16 cellular contexts compared by ENCODE assay signal in the genomic region with DNA sequence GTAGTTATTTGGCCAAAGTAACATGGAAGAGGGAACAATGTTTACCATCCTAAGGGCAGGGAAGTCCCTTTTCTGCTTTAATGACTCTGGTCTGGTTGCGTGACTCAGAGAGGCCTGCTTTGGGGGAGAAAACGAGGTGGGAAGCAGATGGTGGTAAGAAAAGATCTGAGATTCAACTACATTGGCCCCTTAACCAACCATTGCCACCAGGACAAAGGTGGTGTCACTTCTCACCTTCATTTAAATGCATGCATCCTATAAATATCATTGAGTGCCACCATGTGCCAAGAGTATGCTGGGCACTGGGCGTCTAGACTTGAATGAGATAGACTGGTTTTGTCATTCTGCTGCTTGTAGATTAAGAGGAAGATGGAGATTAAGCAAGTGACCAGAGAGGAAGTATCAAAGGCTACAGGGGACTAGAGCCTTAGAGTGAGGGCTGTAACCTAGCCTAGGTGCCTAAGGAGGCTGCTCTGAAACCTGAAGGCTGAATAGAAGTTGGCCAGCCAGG. TPM values are rescaled to one million over a fixed set of nuclear protein-coding genes. Genes with fewer than 3 reads are reported as not detected.
DNase-seq lines count a peak whose midpoint lies in the region; ATAC-seq, FAIRE-seq and TF ChIP-seq lines count a peak whose summit lies in the region.
"Had no signal": no experiment of that assay in that cellular context is flagged by ENCODE, and none has a peak within 500 bp of the region (broad histone marks: within the 10 kb centered on the region; RNA-seq: fewer than 3 reads in every experiment).

No MANE protein-coding gene starts in this region.

- peaks cover under 1% of the 10 kb centered on the region; the same call in 1 of the 2 replicates for H3K36me3 ChIP-seq in OCI-LY1 (ENCODE audit: insufficient read depth, low read length)
- no peaks in the 10 kb centered on the region for H3K36me3 ChIP-seq in GM12878 (ENCODE audit: control insufficient read depth in 2 of 2, insufficient read depth in 2 of 2, low read length in 1 of 2)
- H3K36me3 ChIP-seq: ascending aorta, heart left ventricle had no signal

- H3K4me1 ChIP-seq in OCI-LY1 (ENCODE audit: insufficient read depth, low read length, severe bottlenecking) (peaks cover 81% of the 10 kb centered on the region), GM12878 (ENCODE audit: control insufficient read depth, insufficient read depth, low read length) (peaks cover 59% of the 10 kb centered on the region)
- H3K4me1 ChIP-seq: psoas muscle had no signal

- BruUV-seq in GM12878 (replicated peaks; lab: Mats Ljungman, UMichigan): no TSS peak

- H3K9ac ChIP-seq in OCI-LY1 (ENCODE audit: low read length) (peak overlapping the region; percentile 55), GM12878 (ENCODE audit: control insufficient read depth, insufficient read depth, low read length) (peak overlapping the region; percentile 56)

- 0% methylated on average over 3 of the region's 3 CpGs for WGBS in GM12878 (ENCODE audit: insufficient coverage, insufficient replicate concordance, low lambda C conversion rate, missing lambda C conversion rate)

- H3K9me2 ChIP-seq in OCI-LY1 (ENCODE audit: low read depth, low read length): no peaks in the 10 kb centered on the region

- RAD21 ChIA-PET in GM12878 (lab: Charles Lee; ENCODE audit: unreplicated experiment): interaction anchor here (0.9 to 12.7 kb wide), 15 partner anchors 15 to 142 kb away, joined by 3 to 232 read pairs (median 15); no protein-coding TSS in a partner anchor

- peaks cover 3% of the 10 kb centered on the region for H3K9me3 Mint-ChIP-seq in activated CD4-positive, alpha-beta T cell treated with anti-CD3 and anti-CD28 coated beads, Interleukin-2, amount 10 ng/mL, durations not matched to agents 7 days and 5 days
- H3K9me3 Mint-ChIP-seq in stimulated activated memory B cell treated with anti-CD40 and anti-IgM and Interleukin-4, amounts not matched to agents 10 μg/mL and 1 μg/mL and 100 μg/mL, for 72 hours: no peaks in the 10 kb centered on the region
- H3K9me3 Mint-ChIP-seq: memory B cell had no signal

- in situ Hi-C loops in GM12878 (cut with MboI): no loop called here

- no peaks in the 10 kb centered on the region for H3K27me3 Mint-ChIP-seq in activated CD4-positive, alpha-beta T cell treated with anti-CD3 and anti-CD28 coated beads, Interleukin-2, amount 10 ng/mL, durations not matched to agents 7 days and 5 days
- H3K27me3 Mint-ChIP-seq in stimulated activated memory B cell treated with anti-CD40 and anti-IgM and Interleukin-4, amounts not matched to agents 10 μg/mL and 1 μg/mL and 100 μg/mL, for 72 hours: peaks cover 28% of the 10 kb centered on the region

- H4K20me1 ChIP-seq in OCI-LY1 (ENCODE audit: insufficient read depth, low read length) (no peaks in the 10 kb centered on the region), GM12878 (ENCODE audit: control insufficient read depth, insufficient read depth) (no peaks in the 10 kb centered on the region)

- H3K27me3 ChIP-seq in OCI-LY1 (ENCODE audit: insufficient read depth, low read length) (no peaks in the 10 kb centered on the region), GM12878 (replicated peaks in 1 of 2; ENCODE audit: control insufficient read depth in 2 of 2, insufficient read depth in 2 of 2, low read length in 1 of 2) (no peaks in the 10 kb centered on the region)
- H3K27me3 ChIP-seq: ascending aorta had no signal

- TF ChIP-seq EP300 in GM12878 (IDR thresholded peaks at IDR 0.05; ENCODE audit: borderline replicate concordance in 1 of 2, control insufficient read depth in 1 of 2, low read depth in 2 of 2, low read length in 2 of 2): peak; percentile 64 to 71; a peak in 2 of 4 replicates

- FAIRE-seq in GM12878 (lab: Jason Lieb, UNC): no peak
- FAIRE-seq: endometrium had no signal

- H3K4me3 ChIP-seq in OCI-LY1 (ENCODE audit: low read depth, low read length, poor library complexity, severe bottlenecking) (peak overlapping the region; percentile 31), GM12878 (no peak overlapping the region)
- H3K4me3 ChIP-seq: ascending aorta, heart left ventricle, psoas muscle had no signal

- H3K4me2 ChIP-seq in OCI-LY1 (ENCODE audit: low read length) (peak overlapping the region; percentile 65), GM12878 (ENCODE audit: control insufficient read depth, insufficient read depth) (peak overlapping the region; percentile 77)

- H3K4me3 Mint-ChIP-seq in activated CD4-positive, alpha-beta T cell treated with anti-CD3 and anti-CD28 coated beads, Interleukin-2, amount 10 ng/mL, durations not matched to agents 7 days and 5 days: peak overlapping the region; percentile 63
- H3K4me3 Mint-ChIP-seq in stimulated activated memory B cell treated with anti-CD40 and anti-IgM and Interleukin-4, amounts not matched to agents 10 μg/mL and 1 μg/mL and 100 μg/mL, for 72 hours: no peak overlapping the region

- peaks cover 75% of the 10 kb centered on the region for H3K4me1 Mint-ChIP-seq in activated CD4-positive, alpha-beta T cell treated with anti-CD3 and anti-CD28 coated beads, Interleukin-2, amount 10 ng/mL, durations not matched to agents 7 days and 5 days
- peaks cover 71% of the 10 kb centered on the region for H3K4me1 Mint-ChIP-seq in stimulated activated memory B cell treated with anti-CD40 and anti-IgM and Interleukin-4, amounts not matched to agents 10 μg/mL and 1 μg/mL and 100 μg/mL, for 72 hours

- intact Hi-C loops in GM12878 (cut with micrococcal nuclease; ENCODE audit: unreplicated experiment): no loop called here

- SMC1A ChIA-PET in GM12878 (lab: Charles Lee; ENCODE audit: uncharacterized antibody, unreplicated experiment): interaction anchor here (1.4 to 14.0 kb wide), 11 partner anchors 13 to 143 kb away, joined by 3 to 266 read pairs (median 34); no protein-coding TSS in a partner anchor

- TF ChIP-seq CTCF in OCI-LY1 (IDR thresholded peaks at IDR 0.05; ENCODE audit: low read length): no peak
- TF ChIP-seq CTCF in GM12878 (IDR thresholded peaks at IDR 0.05 in 2 of 3, conservative IDR thresholded peaks at IDR 0.05 in 1 of 3; ENCODE audit: control insufficient read depth in 2 of 3, extremely low read depth in 1 of 3, insufficient read depth in 1 of 3, low read depth in 3 of 3, low read length in 3 of 3): no peak

- H2AFZ ChIP-seq in OCI-LY1 (ENCODE audit: low read length): no peak overlapping the region
- peak overlapping the region; percentile 20 for H2AFZ ChIP-seq in GM12878 (ENCODE audit: control insufficient read depth, low read depth, low read length)

- POLR2A ChIA-PET in activated CD4-positive, alpha-beta T cell treated with anti-CD3 and anti-CD28 coated beads, Interleukin-2, amount 10 ng/mL, durations not matched to agents 7 days and 5 days (lab: Charles Lee): no interaction called here
- POLR2A ChIA-PET in GM12878 (lab: Charles Lee): interaction anchor here (1.1 to 4.9 kb wide), 5 partner anchors 16 to 121 kb away, joined by 3 to 86 read pairs (median 5); no protein-coding TSS in a partner anchor

- TF ChIP-seq RAD21 in GM12878 (IDR thresholded peaks at IDR 0.05; ENCODE audit: insufficient read depth, low read depth, low read length): no peak

- no peak for DNase-seq in activated CD4-positive, alpha-beta T cell treated with anti-CD3 and anti-CD28 coated beads, Interleukin-2, amount 10 ng/mL, durations not matched to agents 7 days and 5 days
- DNase-seq in activated CD4-positive, alpha-beta T cell treated with anti-CD3 and anti-CD28 coated beads, Interleukin-2, amount 50 U/mL, for 48 hours: no peak
- DNase-seq in GM12878 (ENCODE audit: low read depth, low spot score): no peak
- DNase-seq in NCI-H146 (lab: John Stamatoyannopoulos, UW): no peak
- no peak for DNase-seq in NCI-H510A (lab: John Stamatoyannopoulos, UW)
- DNase-seq: heart left ventricle; NCI-H2081 treated with DMSO at 0.1 percent for 48 hours; psoas muscle; stimulated activated CD4-positive, alpha-beta T cell treated with anti-CD3 and anti-CD28 coated beads, Interleukin-4, amount 100 ng/mL, for 4 hours had no signal

- peaks cover 17% of the 10 kb centered on the region for H3F3A ChIP-seq in OCI-LY1 (ENCODE audit: insufficient read depth, low read length)

- CTCF ChIA-PET in activated CD4-positive, alpha-beta T cell treated with anti-CD3 and anti-CD28 coated beads, Interleukin-2, amount 10 ng/mL, durations not matched to agents 7 days and 5 days (lab: Charles Lee): interaction anchor here (1.4 to 4.9 kb wide), 3 partner anchors 10 to 20 kb away, joined by 5 to 27 read pairs (median 14); no protein-coding TSS in a partner anchor
- CTCF ChIA-PET in GM12878 (lab: Yijun Ruan, JAX): interaction anchor here (0.6 to 6.6 kb wide), 9 partner anchors 8 to 143 kb away, joined by 3 to 50 read pairs (median 6); no protein-coding TSS in a partner anchor

- H3K79me2 ChIP-seq in OCI-LY1 (ENCODE audit: insufficient read depth, low read length) (peaks cover 13% of the 10 kb centered on the region), GM12878 (ENCODE audit: control insufficient read depth, insufficient read depth, low read length) (peaks cover 48% of the 10 kb centered on the region)

- H3K36me3 Mint-ChIP-seq in activated CD4-positive, alpha-beta T cell treated with anti-CD3 and anti-CD28 coated beads, Interleukin-2, amount 10 ng/mL, durations not matched to agents 7 days and 5 days (ENCODE audit: low read depth): peaks cover 65% of the 10 kb centered on the region
- no peaks in the 10 kb centered on the region for H3K36me3 Mint-ChIP-seq in stimulated activated memory B cell treated with anti-CD40 and anti-IgM and Interleukin-4, amounts not matched to agents 10 μg/mL and 1 μg/mL and 100 μg/mL, for 72 hours
- H3K36me3 Mint-ChIP-seq: memory B cell had no signal

- H3K27ac ChIP-seq in OCI-LY1 (ENCODE audit: low read depth, low read length, poor library complexity, severe bottlenecking): peak overlapping the region; percentile 98
- H3K27ac ChIP-seq in GM12878 (ENCODE audit: control insufficient read depth, insufficient read depth): peak overlapping the region; percentile 76
- H3K27ac ChIP-seq: ascending aorta, psoas muscle had no signal

- H3K27ac Mint-ChIP-seq in activated CD4-positive, alpha-beta T cell treated with anti-CD3 and anti-CD28 coated beads, Interleukin-2, amount 10 ng/mL, durations not matched to agents 7 days and 5 days: peak overlapping the region; percentile 94
- peak overlapping the region; percentile 74 for H3K27ac Mint-ChIP-seq in stimulated activated memory B cell treated with anti-CD40 and anti-IgM and Interleukin-4, amounts not matched to agents 10 μg/mL and 1 μg/mL and 100 μg/mL, for 72 hours

- ATAC-seq in GM12878 (peak; percentile 3), HG02678 (IDR thresholded peaks at IDR 0.05; ENCODE audit: unreplicated experiment) (no peak)
- ATAC-seq in stimulated activated memory B cell treated with anti-CD40 and anti-IgM and Interleukin-4, amounts not matched to agents 10 μg/mL and 1 μg/mL and 100 μg/mL, for 72 hours: peak; percentile 28
- ATAC-seq: psoas muscle, Right ventricle myocardium inferior had no signal

- TF ChIP-seq POLR2A in GM12878 (IDR thresholded peaks at IDR 0.05; ENCODE audit: low read depth, low read length): no peak

- H3K9me3 ChIP-seq in OCI-LY1 (ENCODE audit: low read length) (no peaks in the 10 kb centered on the region), GM12878 (replicated peaks; ENCODE audit: control insufficient read depth, insufficient read depth, low read length) (no peaks in the 10 kb centered on the region)
- H3K9me3 ChIP-seq: ascending aorta, heart left ventricle, psoas muscle had no signal

RNA-seq across cellular contexts. Expression of a gene that starts 3.6 kb away (rescaled TPM):
- total RNA-seq in activated CD4-positive, alpha-beta T cell treated with anti-CD3 and anti-CD28 coated beads, Interleukin-2, amount 10 ng/mL, durations not matched to agents 7 days and 5 days: 100 to 1,000 TPM; 197 to 207 TPM
- total RNA-seq in GM12878 (2013; cell fraction: nucleolus; rRNA removed): 727 and 773 TPM in 2 replicates
- total RNA-seq in GM12878 (2014; rRNA removed): 75.1 and 77.9 TPM in 2 replicates
- total RNA-seq in GM12878 (2014; rRNA removed; fragmentation: Illumina TruSeq; extraction: Trizol): 58.7 and 61.4 TPM in 2 replicates
- 99.6 and 107 TPM in 2 replicates for total RNA-seq in GM12878 (2021)
- 41.0 TPM for polyA plus RNA-seq in GM12878 (2011; ENCODE audit: low read depth)
- polyA plus RNA-seq in GM12878 (2011; rRNA removed): 74.4 and 102 TPM in 2 replicates
- 126 and 169 TPM in 2 replicates for polyA plus RNA-seq in GM12878 (2011; cell fraction: cytosol; rRNA removed)
- polyA plus RNA-seq in GM12878 (2011; cell fraction: nucleus; rRNA removed): 326 and 357 TPM in 2 replicates
- 51.9 and 68.0 TPM in 2 replicates for polyA plus RNA-seq in GM12878 (2012)
- 60.0 and 68.0 TPM in 2 replicates for polyA plus RNA-seq in GM12878 (2014; fragmentation: Illumina TruSeq; extraction: Trizol)
- 10 to 100 TPM; 20.2 to 26.0 TPM for polyA plus RNA-seq in GM12878 (2014; fragmentation: Nextera tagmentation; extraction: Ambion mirVana)
- polyA plus RNA-seq in GM12878 (2014; rRNA removed): 42.4 and 44.0 TPM in 2 replicates
- polyA plus RNA-seq in GM12878 (2016; fragmentation: Nextera tagmentation; extraction: Ambion mirVana): 10 to 100 TPM; 59.9 to 64.7 TPM
- polyA minus RNA-seq in GM12878 (2011; rRNA and poly(A)+ RNA removed): 515 and 644 TPM in 2 replicates
- 113 and 121 TPM in 2 replicates for polyA minus RNA-seq in GM12878 (2011; cell fraction: cytosol; rRNA and poly(A)+ RNA removed)
- polyA minus RNA-seq in GM12878 (2011; cell fraction: nucleus; rRNA and poly(A)+ RNA removed): 258 and 338 TPM in 2 replicates
